Comparison of ENCODE assay signal across 23 cellular contexts in genomic region chr13:59643239-59643865, GRCh38.
"Had no signal": no experiment of that assay in that cellular context is flagged by ENCODE, and none has a peak within 500 bp of the region (broad histone marks: within the 10 kb centered on the region; RNA-seq: fewer than 3 reads in every experiment).

No MANE protein-coding gene starts in this region.

- FAIRE-seq: bronchial epithelial cell, urothelium cell line had no signal

- H3K4me1 ChIP-seq: colonic mucosa, gastroesophageal sphincter, psoas muscle, transverse colon had no signal

- H3K9me3 ChIP-seq: colonic mucosa, gastroesophageal sphincter, psoas muscle, right atrium auricular region, transverse colon had no signal

- DNase-seq: activated CD4-positive, alpha-beta T cell treated with anti-CD3 and anti-CD28 coated beads for 36 hours; activated CD4-positive, CD25-positive, alpha-beta regulatory T cell; activated CD8-positive, alpha-beta memory T cell treated with anti-CD3 and anti-CD28 coated beads, Interleukin-2, amount 10 ng/mL, durations not matched to agents 7 days and 5 days; activated CD8-positive, alpha-beta T cell treated with anti-CD3 and anti-CD28 coated beads, Interleukin-2, amount 10 ng/mL, durations not matched to agents 7 days and 5 days; activated naive CD4-positive, alpha-beta T cell; activated T-cell treated with anti-CD3 and anti-CD28 coated beads, Interleukin-2, amount 50 U/mL, for 72 hours; colonic mucosa; dorsolateral prefrontal cortex; effector memory CD4-positive, alpha-beta T cell; midbrain; naive thymus-derived CD4-positive, alpha-beta T cell; nucleus accumbens; psoas muscle; stimulated activated naive CD4-positive, alpha-beta T cell treated with Interleukin-2 at 50 U/mL for 16 hours; T-helper 1 cell; transverse colon had no signal

- H3K4me3 ChIP-seq: colonic mucosa, dorsolateral prefrontal cortex, gastroesophageal sphincter, hepatocyte, psoas muscle, right atrium auricular region, transverse colon had no signal

- H3K36me3 ChIP-seq: colonic mucosa, gastroesophageal sphincter, right atrium auricular region, transverse colon had no signal

- H3K27me3 ChIP-seq: colonic mucosa, dorsolateral prefrontal cortex, gastroesophageal sphincter, hepatocyte, right atrium auricular region, transverse colon had no signal

- H2AFZ ChIP-seq: hepatocyte, parathyroid adenoma had no signal

- ATAC-seq: activated CD4-positive, alpha-beta T cell treated with anti-CD3 and anti-CD28 coated beads for 36 hours; activated CD8-positive, alpha-beta memory T cell treated with anti-CD3 and anti-CD28 coated beads, Interleukin-2, amount 10 ng/mL, durations not matched to agents 7 days and 5 days; activated CD8-positive, alpha-beta T cell treated with anti-CD3 and anti-CD28 coated beads, Interleukin-2, amount 10 ng/mL, durations not matched to agents 7 days and 5 days; activated naive CD4-positive, alpha-beta T cell treated with anti-CD3 and anti-CD28 coated beads, Interleukin-2, amount 50 U/mL, for 72 hours; activated T-cell treated with anti-CD3 and anti-CD28 coated beads, Interleukin-2, amount 50 U/mL, for 72 hours; gastroesophageal sphincter; naive thymus-derived CD4-positive, alpha-beta T cell; psoas muscle had no signal

- H3K4me2 ChIP-seq: hepatocyte had no signal

- H3K27ac ChIP-seq: colonic mucosa, dorsolateral prefrontal cortex, gastroesophageal sphincter, hepatocyte, parathyroid adenoma, psoas muscle, right atrium auricular region, transverse colon had no signal

- H3K9ac ChIP-seq: parathyroid adenoma had no signal

- H3K79me2 ChIP-seq: hepatocyte, parathyroid adenoma had no signal
